9 cellular contexts compared by ENCODE assay signal in genomic region chr6:157068691-157069228, GRCh38.
DNase-seq lines count a peak whose midpoint lies in the region; ATAC-seq lines count a peak whose summit lies in the region.
"Had no signal": no experiment of that assay in that cellular context is flagged by ENCODE, and none has a peak within 500 bp of the region (broad histone marks: within the 10 kb centered on the region; RNA-seq: fewer than 3 reads in every experiment).

No MANE protein-coding gene starts in this region.

- H3K4me1 ChIP-seq in CD4-positive, CD25-positive, alpha-beta regulatory T cell (ENCODE audit: control insufficient read depth, insufficient read depth, low read length, poor library complexity, severe bottlenecking), result peaks cover 28% of the 10 kb centered on the region
- H3K4me1 ChIP-seq in adipocyte (ENCODE audit: control insufficient read depth, insufficient read depth, low read length), result peaks cover 8% of the 10 kb centered on the region

- H3K27ac ChIP-seq in CD4-positive, CD25-positive, alpha-beta regulatory T cell (ENCODE audit: insufficient read depth, low read length, poor library complexity, severe bottlenecking), result peak overlapping the region; percentile 16

- H3K36me3 ChIP-seq in CD4-positive, CD25-positive, alpha-beta regulatory T cell (ENCODE audit: control insufficient read depth, insufficient read depth, low read length), result peaks cover 2% of the 10 kb centered on the region
- H3K36me3 ChIP-seq in adipocyte (ENCODE audit: control insufficient read depth, insufficient read depth, low read length, severe bottlenecking), result peaks cover 3% of the 10 kb centered on the region

- no peaks in the 10 kb centered on the region for H3K9me3 ChIP-seq in CD4-positive, CD25-positive, alpha-beta regulatory T cell (ENCODE audit: control insufficient read depth in 2 of 2, low read length in 2 of 2)
- H3K9me3 ChIP-seq in adipocyte (ENCODE audit: control insufficient read depth, low read length), result no peaks in the 10 kb centered on the region

- H3K27ac Mint-ChIP-seq in CD4-positive, CD25-positive, alpha-beta regulatory T cell, result peak overlapping the region; percentile 50 to 70 (median 62)

- H3K4me1 Mint-ChIP-seq in CD4-positive, CD25-positive, alpha-beta regulatory T cell, result peaks cover 35 to 70% (median 55%) of the 10 kb centered on the region in 4 donors

- ATAC-seq in CD4-positive, CD25-positive, alpha-beta regulatory T cell (ENCODE audit: low read depth in 2 of 2), result peak; percentile 62 to 68
- ATAC-seq in GM19372 (IDR thresholded peaks at IDR 0.05; ENCODE audit: low read depth, unreplicated experiment) (peak; percentile 98), HG03139 (IDR thresholded peaks at IDR 0.05; ENCODE audit: unreplicated experiment) (peak; percentile 91)

- peaks cover 4% of the 10 kb centered on the region for H3K36me3 Mint-ChIP-seq in CD4-positive, CD25-positive, alpha-beta regulatory T cell

- H3K4me3 Mint-ChIP-seq in CD4-positive, CD25-positive, alpha-beta regulatory T cell, result peak overlapping the region; percentile 15 to 70 (median 47)

- H3K9ac ChIP-seq in adipocyte (ENCODE audit: low read length), result no peak overlapping the region

- H3K9me3 Mint-ChIP-seq in CD4-positive, CD25-positive, alpha-beta regulatory T cell, result peaks cover 0 to 2% (median 0%) of the 10 kb centered on the region in 7 donors

- H3K27me3 ChIP-seq in CD4-positive, CD25-positive, alpha-beta regulatory T cell (ENCODE audit: control insufficient read depth, insufficient read depth, low read length), result no peaks in the 10 kb centered on the region
- H3K27me3 ChIP-seq in adipocyte (replicated peaks; ENCODE audit: control insufficient read depth, insufficient read depth, low read length), result no peaks in the 10 kb centered on the region

- intact Hi-C loops in head of caudate nucleus (cut with DNase I), result no loop called here

- peak in 1 of 3 donors; percentile 66 for DNase-seq in CD4-positive, CD25-positive, alpha-beta regulatory T cell
- DNase-seq in adipocyte (ENCODE audit: low read depth) (peak; percentile 19), UCSD-AML1 (lab: John Stamatoyannopoulos, UW; ENCODE audit: unreplicated experiment) (no peak), OCI-M2 (lab: John Stamatoyannopoulos, UW; ENCODE audit: unreplicated experiment) (no peak), AG08396 (ENCODE audit: low spot score) (no peak), head of caudate nucleus (no peak)
- DNase-seq: NCI-H82 had no signal

- H3K4me3 ChIP-seq in CD4-positive, CD25-positive, alpha-beta regulatory T cell (ENCODE audit: low read depth, low read length), result peak overlapping the region; percentile 70
- H3K4me3 ChIP-seq in adipocyte (ENCODE audit: low read length), result no peak overlapping the region

- H3K27me3 Mint-ChIP-seq in CD4-positive, CD25-positive, alpha-beta regulatory T cell, result no peaks in the 10 kb centered on the region
